1 cellular context compared by ENCODE assay signal in genomic region chr2:136131484-136131960, GRCh38.
TF ChIP-seq lines count a peak whose summit lies in the region.

No MANE protein-coding gene starts in this region.

TF ChIP-seq in GM12878, 131 proteins besides CTCF, POLR2A, EP300 and RAD21 (continued from another document and continues in another):
- TF ChIP-seq, protein P1, sequence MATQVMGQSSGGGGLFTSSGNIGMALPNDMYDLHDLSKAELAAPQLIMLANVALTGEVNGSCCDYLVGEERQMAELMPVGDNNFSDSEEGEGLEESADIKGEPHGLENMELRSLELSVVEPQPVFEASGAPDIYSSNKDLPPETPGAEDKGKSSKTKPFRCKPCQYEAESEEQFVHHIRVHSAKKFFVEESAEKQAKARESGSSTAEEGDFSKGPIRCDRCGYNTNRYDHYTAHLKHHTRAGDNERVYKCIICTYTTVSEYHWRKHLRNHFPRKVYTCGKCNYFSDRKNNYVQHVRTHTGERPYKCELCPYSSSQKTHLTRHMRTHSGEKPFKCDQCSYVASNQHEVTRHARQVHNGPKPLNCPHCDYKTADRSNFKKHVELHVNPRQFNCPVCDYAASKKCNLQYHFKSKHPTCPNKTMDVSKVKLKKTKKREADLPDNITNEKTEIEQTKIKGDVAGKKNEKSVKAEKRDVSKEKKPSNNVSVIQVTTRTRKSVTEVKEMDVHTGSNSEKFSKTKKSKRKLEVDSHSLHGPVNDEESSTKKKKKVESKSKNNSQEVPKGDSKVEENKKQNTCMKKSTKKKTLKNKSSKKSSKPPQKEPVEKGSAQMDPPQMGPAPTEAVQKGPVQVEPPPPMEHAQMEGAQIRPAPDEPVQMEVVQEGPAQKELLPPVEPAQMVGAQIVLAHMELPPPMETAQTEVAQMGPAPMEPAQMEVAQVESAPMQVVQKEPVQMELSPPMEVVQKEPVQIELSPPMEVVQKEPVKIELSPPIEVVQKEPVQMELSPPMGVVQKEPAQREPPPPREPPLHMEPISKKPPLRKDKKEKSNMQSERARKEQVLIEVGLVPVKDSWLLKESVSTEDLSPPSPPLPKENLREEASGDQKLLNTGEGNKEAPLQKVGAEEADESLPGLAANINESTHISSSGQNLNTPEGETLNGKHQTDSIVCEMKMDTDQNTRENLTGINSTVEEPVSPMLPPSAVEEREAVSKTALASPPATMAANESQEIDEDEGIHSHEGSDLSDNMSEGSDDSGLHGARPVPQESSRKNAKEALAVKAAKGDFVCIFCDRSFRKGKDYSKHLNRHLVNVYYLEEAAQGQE (IDR thresholded peaks at IDR 0.05; ENCODE audit: low read depth, low read length): no peak
- TF ChIP-seq MTA3 (IDR thresholded peaks at IDR 0.05; ENCODE audit: borderline replicate concordance, low read length) (no peak), WRNIP1 (IDR thresholded peaks at IDR 0.05; ENCODE audit: borderline replicate concordance, low read depth, low read length) (no peak), ZNF24 (IDR thresholded peaks at IDR 0.05) (no peak), MAX (IDR thresholded peaks at IDR 0.05; ENCODE audit: low read depth, low read length) (no peak), ZBTB4 (CRISPR knock-in tag; IDR thresholded peaks at IDR 0.05) (no peak), FOXK2 (IDR thresholded peaks at IDR 0.05) (no peak), SMC3 (IDR thresholded peaks at IDR 0.05; ENCODE audit: borderline replicate concordance, low read length) (no peak), GABPA (IDR thresholded peaks at IDR 0.05; ENCODE audit: low read depth) (no peak), TBL1XR1 (IDR thresholded peaks at IDR 0.05; ENCODE audit: low read depth, low read length) (no peak), NFIC (IDR thresholded peaks at IDR 0.05; ENCODE audit: low read depth, low read length) (no peak), KDM1A (IDR thresholded peaks at IDR 0.05; ENCODE audit: borderline replicate concordance) (no peak), ZNF207 (IDR thresholded peaks at IDR 0.05; ENCODE audit: borderline replicate concordance) (0 out of 2 replicates have a peak, but pooled peaks have one; percentile 39), E2F4 (IDR thresholded peaks at IDR 0.05; ENCODE audit: low read depth, low read length) (no peak), IKZF1 (conservative IDR thresholded peaks at IDR 0.05) (no peak), MXI1 (IDR thresholded peaks at IDR 0.05; ENCODE audit: low read depth, low read length) (no peak), CHD4 (IDR thresholded peaks at IDR 0.05) (no peak), ZBED1 (IDR thresholded peaks at IDR 0.05; ENCODE audit: borderline replicate concordance) (no peak), RCOR1 (conservative IDR thresholded peaks at IDR 0.05; ENCODE audit: low read depth, low read length) (no peak), ZNF384 (IDR thresholded peaks at IDR 0.05; ENCODE audit: borderline replicate concordance, low read depth, low read length) (peak; percentile 92), YBX1 (IDR thresholded peaks at IDR 0.05) (no peak), SUPT20H (IDR thresholded peaks at IDR 0.05; ENCODE audit: borderline replicate concordance, control insufficient read depth, low read depth, low read length) (no peak), IRF5 (IDR thresholded peaks at IDR 0.05; ENCODE audit: borderline replicate concordance) (peak; percentile 38; the same call in 1 of the 2 replicates), BHLHE40 (IDR thresholded peaks at IDR 0.05; ENCODE audit: borderline replicate concordance in 1 of 2, low read depth in 2 of 2, low read length in 1 of 2) (peak in 1 of 2 experiments; percentile 66; a peak in 3 of 4 replicates), RBBP5 (conservative IDR thresholded peaks at IDR 0.05) (no peak), FOS (IDR thresholded peaks at IDR 0.05; ENCODE audit: borderline replicate concordance, extremely low read depth, insufficient read length) (no peak), GATAD2B (conservative IDR thresholded peaks at IDR 0.05; ENCODE audit: low read depth) (no peak; the same call in 1 of the 2 replicates), NFYA (IDR thresholded peaks at IDR 0.05; ENCODE audit: borderline replicate concordance, low read depth, low read length) (no peak), RB1 (IDR thresholded peaks at IDR 0.05; ENCODE audit: borderline replicate concordance) (peak; percentile 45; the same call in 1 of the 2 replicates), STAT1 (conservative IDR thresholded peaks at IDR 0.05) (no peak), JUNB (IDR thresholded peaks at IDR 0.05) (no peak), PAX8 (IDR thresholded peaks at IDR 0.05) (no peak), PAX5 (IDR thresholded peaks at IDR 0.05; ENCODE audit: borderline replicate concordance, low read depth, low read length) (no peak), SMARCA5 (IDR thresholded peaks at IDR 0.05) (peak; percentile 65), BCL11A (IDR thresholded peaks at IDR 0.05; ENCODE audit: low read depth, low read length) (no peak), SREBF2 (IDR thresholded peaks at IDR 0.05; ENCODE audit: low read length) (no peak), USF1 (IDR thresholded peaks at IDR 0.05; ENCODE audit: borderline replicate concordance, extremely low read length, insufficient read depth, low read depth, low read length) (no peak), ATF7 (IDR thresholded peaks at IDR 0.05; ENCODE audit: low read depth) (no peak)
- TF ChIP-seq, protein P2, sequence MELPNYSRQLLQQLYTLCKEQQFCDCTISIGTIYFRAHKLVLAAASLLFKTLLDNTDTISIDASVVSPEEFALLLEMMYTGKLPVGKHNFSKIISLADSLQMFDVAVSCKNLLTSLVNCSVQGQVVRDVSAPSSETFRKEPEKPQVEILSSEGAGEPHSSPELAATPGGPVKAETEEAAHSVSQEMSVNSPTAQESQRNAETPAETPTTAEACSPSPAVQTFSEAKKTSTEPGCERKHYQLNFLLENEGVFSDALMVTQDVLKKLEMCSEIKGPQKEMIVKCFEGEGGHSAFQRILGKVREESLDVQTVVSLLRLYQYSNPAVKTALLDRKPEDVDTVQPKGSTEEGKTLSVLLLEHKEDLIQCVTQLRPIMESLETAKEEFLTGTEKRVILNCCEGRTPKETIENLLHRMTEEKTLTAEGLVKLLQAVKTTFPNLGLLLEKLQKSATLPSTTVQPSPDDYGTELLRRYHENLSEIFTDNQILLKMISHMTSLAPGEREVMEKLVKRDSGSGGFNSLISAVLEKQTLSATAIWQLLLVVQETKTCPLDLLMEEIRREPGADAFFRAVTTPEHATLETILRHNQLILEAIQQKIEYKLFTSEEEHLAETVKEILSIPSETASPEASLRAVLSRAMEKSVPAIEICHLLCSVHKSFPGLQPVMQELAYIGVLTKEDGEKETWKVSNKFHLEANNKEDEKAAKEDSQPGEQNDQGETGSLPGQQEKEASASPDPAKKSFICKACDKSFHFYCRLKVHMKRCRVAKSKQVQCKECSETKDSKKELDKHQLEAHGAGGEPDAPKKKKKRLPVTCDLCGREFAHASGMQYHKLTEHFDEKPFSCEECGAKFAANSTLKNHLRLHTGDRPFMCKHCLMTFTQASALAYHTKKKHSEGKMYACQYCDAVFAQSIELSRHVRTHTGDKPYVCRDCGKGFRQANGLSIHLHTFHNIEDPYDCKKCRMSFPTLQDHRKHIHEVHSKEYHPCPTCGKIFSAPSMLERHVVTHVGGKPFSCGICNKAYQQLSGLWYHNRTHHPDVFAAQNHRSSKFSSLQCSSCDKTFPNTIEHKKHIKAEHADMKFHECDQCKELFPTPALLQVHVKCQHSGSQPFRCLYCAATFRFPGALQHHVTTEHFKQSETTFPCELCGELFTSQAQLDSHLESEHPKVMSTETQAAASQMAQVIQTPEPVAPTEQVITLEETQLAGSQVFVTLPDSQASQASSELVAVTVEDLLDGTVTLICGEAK (IDR thresholded peaks at IDR 0.05; ENCODE audit: borderline replicate concordance): 0 out of 2 replicates have a peak, but pooled peaks have one; percentile 15
- TF ChIP-seq, protein P3, sequence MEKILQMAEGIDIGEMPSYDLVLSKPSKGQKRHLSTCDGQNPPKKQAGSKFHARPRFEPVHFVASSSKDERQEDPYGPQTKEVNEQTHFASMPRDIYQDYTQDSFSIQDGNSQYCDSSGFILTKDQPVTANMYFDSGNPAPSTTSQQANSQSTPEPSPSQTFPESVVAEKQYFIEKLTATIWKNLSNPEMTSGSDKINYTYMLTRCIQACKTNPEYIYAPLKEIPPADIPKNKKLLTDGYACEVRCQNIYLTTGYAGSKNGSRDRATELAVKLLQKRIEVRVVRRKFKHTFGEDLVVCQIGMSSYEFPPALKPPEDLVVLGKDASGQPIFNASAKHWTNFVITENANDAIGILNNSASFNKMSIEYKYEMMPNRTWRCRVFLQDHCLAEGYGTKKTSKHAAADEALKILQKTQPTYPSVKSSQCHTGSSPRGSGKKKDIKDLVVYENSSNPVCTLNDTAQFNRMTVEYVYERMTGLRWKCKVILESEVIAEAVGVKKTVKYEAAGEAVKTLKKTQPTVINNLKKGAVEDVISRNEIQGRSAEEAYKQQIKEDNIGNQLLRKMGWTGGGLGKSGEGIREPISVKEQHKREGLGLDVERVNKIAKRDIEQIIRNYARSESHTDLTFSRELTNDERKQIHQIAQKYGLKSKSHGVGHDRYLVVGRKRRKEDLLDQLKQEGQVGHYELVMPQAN (conservative IDR thresholded peaks at IDR 0.05): no peak
- TF ChIP-seq, protein P4, sequence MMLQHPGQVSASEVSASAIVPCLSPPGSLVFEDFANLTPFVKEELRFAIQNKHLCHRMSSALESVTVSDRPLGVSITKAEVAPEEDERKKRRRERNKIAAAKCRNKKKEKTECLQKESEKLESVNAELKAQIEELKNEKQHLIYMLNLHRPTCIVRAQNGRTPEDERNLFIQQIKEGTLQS (IDR thresholded peaks at IDR 0.05; ENCODE audit: borderline replicate concordance, extremely low read depth, low read depth, low read length): no peak
- TF ChIP-seq, protein P5, sequence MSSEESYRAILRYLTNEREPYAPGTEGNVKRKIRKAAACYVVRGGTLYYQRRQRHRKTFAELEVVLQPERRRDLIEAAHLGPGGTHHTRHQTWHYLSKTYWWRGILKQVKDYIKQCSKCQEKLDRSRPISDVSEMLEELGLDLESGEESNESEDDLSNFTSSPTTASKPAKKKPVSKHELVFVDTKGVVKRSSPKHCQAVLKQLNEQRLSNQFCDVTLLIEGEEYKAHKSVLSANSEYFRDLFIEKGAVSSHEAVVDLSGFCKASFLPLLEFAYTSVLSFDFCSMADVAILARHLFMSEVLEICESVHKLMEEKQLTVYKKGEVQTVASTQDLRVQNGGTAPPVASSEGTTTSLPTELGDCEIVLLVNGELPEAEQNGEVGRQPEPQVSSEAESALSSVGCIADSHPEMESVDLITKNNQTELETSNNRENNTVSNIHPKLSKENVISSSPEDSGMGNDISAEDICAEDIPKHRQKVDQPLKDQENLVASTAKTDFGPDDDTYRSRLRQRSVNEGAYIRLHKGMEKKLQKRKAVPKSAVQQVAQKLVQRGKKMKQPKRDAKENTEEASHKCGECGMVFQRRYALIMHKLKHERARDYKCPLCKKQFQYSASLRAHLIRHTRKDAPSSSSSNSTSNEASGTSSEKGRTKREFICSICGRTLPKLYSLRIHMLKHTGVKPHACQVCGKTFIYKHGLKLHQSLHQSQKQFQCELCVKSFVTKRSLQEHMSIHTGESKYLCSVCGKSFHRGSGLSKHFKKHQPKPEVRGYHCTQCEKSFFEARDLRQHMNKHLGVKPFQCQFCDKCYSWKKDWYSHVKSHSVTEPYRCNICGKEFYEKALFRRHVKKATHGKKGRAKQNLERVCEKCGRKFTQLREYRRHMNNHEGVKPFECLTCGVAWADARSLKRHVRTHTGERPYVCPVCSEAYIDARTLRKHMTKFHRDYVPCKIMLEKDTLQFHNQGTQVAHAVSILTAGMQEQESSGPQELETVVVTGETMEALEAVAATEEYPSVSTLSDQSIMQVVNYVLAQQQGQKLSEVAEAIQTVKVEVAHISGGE (CRISPR knock-in tag; IDR thresholded peaks at IDR 0.05): no peak
